10 cellular contexts compared by ENCODE assay signal in genomic region chr1:116737855-116738318, GRCh38. TPM values are rescaled to one million over a fixed set of nuclear protein-coding genes. Genes with fewer than 3 reads are reported as not detected.
A peak's percentile ranks its signal among the peaks of the same experiment; 100 is the strongest.
DNase-seq lines count a peak whose midpoint lies in the region; ATAC-seq and TF ChIP-seq lines count a peak whose summit lies in the region.
"Had no signal": no experiment of that assay in that cellular context is flagged by ENCODE, and none has a peak within 500 bp of the region (broad histone marks: within the 10 kb centered on the region; RNA-seq: fewer than 3 reads in every experiment).

No MANE protein-coding gene starts in this region.

- no peak for TF ChIP-seq EP300 in upper lobe of left lung (IDR thresholded peaks at IDR 0.05)

- H3K36me3 ChIP-seq in naive thymus-derived CD4-positive, alpha-beta T cell (ENCODE audit: control insufficient read depth in 2 of 3, insufficient read depth in 3 of 3, low read length in 3 of 3), result no peaks in the 10 kb centered on the region
- H3K36me3 ChIP-seq in upper lobe of left lung, result no peaks in the 10 kb centered on the region
- H3K36me3 ChIP-seq: left lung had no signal

- no peak for TF ChIP-seq POLR2A in upper lobe of left lung (IDR thresholded peaks at IDR 0.05)

- POLR2A ChIA-PET in naive thymus-derived CD4-positive, alpha-beta T cell (lab: Charles Lee), result interaction anchor here (0.6 to 7.2 kb wide), 22 partner anchors 10 to 322 kb away, joined by 3 to 163 read pairs (median 4); partner anchors contain the start of genes CD2 and TTF2

- peak overlapping the region; percentile 100 for H3K27ac Mint-ChIP-seq in activated CD4-positive, alpha-beta T cell treated with anti-CD3 and anti-CD28 coated beads, Interleukin-2, amount 10 ng/mL, durations not matched to agents 24 days and 14 days
- peak overlapping the region; percentile 95 to 100 (median 98) for H3K27ac Mint-ChIP-seq in naive thymus-derived CD4-positive, alpha-beta T cell

- H3K9me3 Mint-ChIP-seq in activated CD4-positive, alpha-beta T cell treated with anti-CD3 and anti-CD28 coated beads, Interleukin-2, amount 10 ng/mL, durations not matched to agents 24 days and 14 days, result peaks cover 12% of the 10 kb centered on the region
- H3K9me3 Mint-ChIP-seq in naive thymus-derived CD4-positive, alpha-beta T cell, result peaks cover 0 to 12% (median 5%) of the 10 kb centered on the region in 11 donors

- peak overlapping the region; percentile 96 for H3K27ac ChIP-seq in naive thymus-derived CD4-positive, alpha-beta T cell (ENCODE audit: low read depth, low read length)
- H3K27ac ChIP-seq in upper lobe of left lung, result peak overlapping the region in 2 of 4 donors; percentile 31 to 45
- H3K27ac ChIP-seq: left lung had no signal

- no peaks in the 10 kb centered on the region for H3K27me3 Mint-ChIP-seq in activated CD4-positive, alpha-beta T cell treated with anti-CD3 and anti-CD28 coated beads, Interleukin-2, amount 10 ng/mL, durations not matched to agents 24 days and 14 days
- H3K27me3 Mint-ChIP-seq in naive thymus-derived CD4-positive, alpha-beta T cell, result no peaks in the 10 kb centered on the region

- intact Hi-C loops in activated CD4-positive, alpha-beta T cell treated with anti-CD3 and anti-CD28 coated beads, Interleukin-2, amount 10 ng/mL, durations not matched to agents 24 days and 14 days (cut with micrococcal nuclease), result loop anchor here (1.0 to 10.0 kb wide), 18 partner anchors 16 to 927 kb away; partner anchors contain the start of genes CD101, CD2 and TTF2
- intact Hi-C loops in naive thymus-derived CD4-positive, alpha-beta T cell (cut with micrococcal nuclease), result loop anchor here (1.0 to 5.0 kb wide), 23 partner anchors 14 to 629 kb away; partner anchors contain the start of genes CD2 (in 2 of the 2), CD58 (in 1 of the 2), MAN1A2 (in 1 of the 2) and TTF2 (in 1 of the 2)

- TF ChIP-seq CTCF in GM12864 (IDR thresholded peaks at IDR 0.05; ENCODE audit: low read depth, low read length, missing control alignments), result no peak
- TF ChIP-seq CTCF in upper lobe of left lung (IDR thresholded peaks at IDR 0.05), result no peak

- peaks cover 67% of the 10 kb centered on the region for H3K4me1 Mint-ChIP-seq in activated CD4-positive, alpha-beta T cell treated with anti-CD3 and anti-CD28 coated beads, Interleukin-2, amount 10 ng/mL, durations not matched to agents 24 days and 14 days
- peaks cover 39 to 54% (median 46%) of the 10 kb centered on the region in 7 donors for H3K4me1 Mint-ChIP-seq in naive thymus-derived CD4-positive, alpha-beta T cell

- peaks cover 0 to 8% (median under 1%) of the 10 kb centered on the region in 3 experiments for H3K9me3 ChIP-seq in naive thymus-derived CD4-positive, alpha-beta T cell (ENCODE audit: control insufficient read depth in 2 of 3, low read length in 3 of 3)
- H3K9me3 ChIP-seq in upper lobe of left lung, result peaks cover 3 to 11% (median 6%) of the 10 kb centered on the region in 4 donors

- CTCF ChIA-PET in naive thymus-derived CD4-positive, alpha-beta T cell (lab: Charles Lee), result interaction anchor here (0.9 to 4.8 kb wide), 32 partner anchors 9 to 391 kb away, joined by 3 to 117 read pairs (median 8); partner anchors contain the start of genes CD2 and TTF2

- H3K4me3 ChIP-seq in GM12864 (ENCODE audit: low read depth, low read length), result no peak overlapping the region
- peak overlapping the region; percentile 28 for H3K4me3 ChIP-seq in naive thymus-derived CD4-positive, alpha-beta T cell (ENCODE audit: low read length)
- no peak overlapping the region for H3K4me3 ChIP-seq in upper lobe of left lung
- H3K4me3 ChIP-seq: left lung had no signal

- ATAC-seq in HG02610 (IDR thresholded peaks at IDR 0.05; ENCODE audit: unreplicated experiment) (peak; percentile 36), upper lobe of left lung (ENCODE audit: low FRiP score in 2 of 2) (no peak)
- peak; percentile 25 for ATAC-seq in naive thymus-derived CD4-positive, alpha-beta T cell

- peak overlapping the region; percentile 76 for H3K4me3 Mint-ChIP-seq in activated CD4-positive, alpha-beta T cell treated with anti-CD3 and anti-CD28 coated beads, Interleukin-2, amount 10 ng/mL, durations not matched to agents 24 days and 14 days
- peak overlapping the region; percentile 74 to 87 (median 82) for H3K4me3 Mint-ChIP-seq in naive thymus-derived CD4-positive, alpha-beta T cell

- WGBS in upper lobe of left lung, 2 donors, result 88 to 90% methylated on average over 7 of the region's 7 CpGs

- DNase-seq in GM12864 (ENCODE audit: low read depth) (peak; percentile 41), activated gamma-delta T cell treated with Interleukin-2 at 50 U/mL for 16 hours (no peak), upper lobe of left lung (no peak), SW480 (ENCODE audit: low spot score) (no peak), NAMALWA (ENCODE audit: low spot score) (no peak)
- DNase-seq in activated CD4-positive, alpha-beta T cell treated with anti-CD3 and anti-CD28 coated beads, Interleukin-2, amount 10 ng/mL, durations not matched to agents 24 days and 14 days, result peak; percentile 85
- DNase-seq in naive thymus-derived CD4-positive, alpha-beta T cell, result peak in 5 of 9 donors; percentile 24 to 67 (median 45)
- DNase-seq: left lung had no signal

- peaks cover 16% of the 10 kb centered on the region for H3K36me3 Mint-ChIP-seq in activated CD4-positive, alpha-beta T cell treated with anti-CD3 and anti-CD28 coated beads, Interleukin-2, amount 10 ng/mL, durations not matched to agents 24 days and 14 days (ENCODE audit: low read depth)
- H3K36me3 Mint-ChIP-seq in naive thymus-derived CD4-positive, alpha-beta T cell, result peaks cover 0 to 19% (median 3%) of the 10 kb centered on the region in 5 donors

- peaks cover 26 to 44% of the 10 kb centered on the region in 2 donors for H3K4me1 ChIP-seq in naive thymus-derived CD4-positive, alpha-beta T cell (ENCODE audit: control insufficient read depth in 2 of 2, insufficient read depth in 2 of 2, low read length in 2 of 2)
- peaks cover 0 to 6% (median 0%) of the 10 kb centered on the region in 4 donors for H3K4me1 ChIP-seq in upper lobe of left lung
- H3K4me1 ChIP-seq: left lung had no signal

- H3K27me3 ChIP-seq in naive thymus-derived CD4-positive, alpha-beta T cell (ENCODE audit: control insufficient read depth in 2 of 2, insufficient read depth in 2 of 2, low read length in 2 of 2), result no peaks in the 10 kb centered on the region
- no peaks in the 10 kb centered on the region for H3K27me3 ChIP-seq in upper lobe of left lung
- H3K27me3 ChIP-seq: left lung had no signal

RNA-seq across cellular contexts. Expression of gene CD2, which starts 16.3 kb away (rescaled TPM):
- total RNA-seq in activated CD4-positive, alpha-beta T cell treated with anti-CD3 and anti-CD28 coated beads, Interleukin-2, amount 10 ng/mL, durations not matched to agents 24 days and 14 days, result 500 and 501 TPM in 2 replicates
- total RNA-seq in naive thymus-derived CD4-positive, alpha-beta T cell, result 100 to 1,000 TPM; 105 to 307 (median 174) TPM
- polyA plus RNA-seq in naive thymus-derived CD4-positive, alpha-beta T cell, result 100 to 1,000 TPM; 195 to 217 TPM
- total RNA-seq in upper lobe of left lung, result 10 to 100 TPM in 2 of 6 donors, 1 to 10 TPM in 4; 3.8 to 23.5 (median 7.9) TPM
- total RNA-seq: H4 had no signal

Comparison
In these comparisons a context has a peak if more than half of its experiments do, and no peak if none do; other contexts are left out.
1. DNase-seq: peak in GM12864 (single experiment), activated CD4-positive, alpha-beta T cell treated with anti-CD3 and anti-CD28 coated beads, Interleukin-2, amount 10 ng/mL, durations not matched to agents 24 days and 14 days (single experiment) and naive thymus-derived CD4-positive, alpha-beta T cell (5 of 9); none in activated gamma-delta T cell treated with Interleukin-2 at 50 U/mL for 16 hours (single experiment), upper lobe of left lung (0 of 2), SW480 (single experiment) and NAMALWA (single experiment).
2. ATAC-seq: peak in HG02610 (single experiment) and naive thymus-derived CD4-positive, alpha-beta T cell (single experiment); none in upper lobe of left lung (0 of 2).
3. RNA of gene CD2, which starts 16.3 kb away (total RNA-seq): 500 to 501 TPM in activated CD4-positive, alpha-beta T cell treated with anti-CD3 and anti-CD28 coated beads, Interleukin-2, amount 10 ng/mL, durations not matched to agents 24 days and 14 days and 105 to 307 TPM in naive thymus-derived CD4-positive, alpha-beta T cell; 3.8 to 23.5 TPM in upper lobe of left lung; every median in the first group is over 4 times any median in the second.